Comparison of ENCODE assay signal across 8 cellular contexts in genomic region chr4:59039046-59039445, GRCh38.
"Had no signal": no experiment of that assay in that cellular context is flagged by ENCODE, and none has a peak within 500 bp of the region (broad histone marks: within the 10 kb centered on the region; RNA-seq: fewer than 3 reads in every experiment).

No MANE protein-coding gene starts in this region.

- H3K4me3 ChIP-seq: GM12878 had no signal

- ATAC-seq: GM12878 had no signal

- FAIRE-seq: G401.6, GM12878, GM12891, GM12892, GM18507, GM19239 had no signal

- DNase-seq: GDM1, GF-D8 had no signal
